Comparison of ENCODE assay signal across 1 cellular context in the genomic region with DNA sequence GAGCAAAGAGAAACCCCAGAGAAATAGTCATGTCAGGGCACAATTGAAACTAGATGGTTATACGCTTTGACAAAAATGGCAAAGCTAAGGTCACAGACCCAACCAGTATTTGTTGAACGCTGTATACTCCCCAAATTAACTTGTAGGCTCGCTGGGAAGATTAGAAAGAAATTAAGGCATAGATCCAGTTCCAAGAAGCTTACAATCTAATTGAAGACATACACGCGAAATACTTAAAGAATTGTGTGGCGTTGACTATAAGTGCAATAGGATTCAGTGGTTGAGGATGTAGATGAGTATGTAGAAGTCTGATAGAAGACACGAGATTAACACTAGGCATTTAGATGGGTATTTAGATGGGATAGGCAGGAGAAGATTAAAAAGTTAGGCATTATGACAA.
TF ChIP-seq lines count a peak whose summit lies in the region.

No MANE protein-coding gene starts in this region.

TF ChIP-seq in HCT116, 20 proteins besides CTCF, POLR2A, EP300 and RAD21 (continued from another document):
- TF ChIP-seq YY1 (IDR thresholded peaks at IDR 0.05; ENCODE audit: extremely low read depth, insufficient replicate concordance, low read depth, low read length) (no peak), POLR2AphosphoS5 (IDR thresholded peaks at IDR 0.05; ENCODE audit: low read depth, low read length) (no peak)
